In the genomic region with DNA sequence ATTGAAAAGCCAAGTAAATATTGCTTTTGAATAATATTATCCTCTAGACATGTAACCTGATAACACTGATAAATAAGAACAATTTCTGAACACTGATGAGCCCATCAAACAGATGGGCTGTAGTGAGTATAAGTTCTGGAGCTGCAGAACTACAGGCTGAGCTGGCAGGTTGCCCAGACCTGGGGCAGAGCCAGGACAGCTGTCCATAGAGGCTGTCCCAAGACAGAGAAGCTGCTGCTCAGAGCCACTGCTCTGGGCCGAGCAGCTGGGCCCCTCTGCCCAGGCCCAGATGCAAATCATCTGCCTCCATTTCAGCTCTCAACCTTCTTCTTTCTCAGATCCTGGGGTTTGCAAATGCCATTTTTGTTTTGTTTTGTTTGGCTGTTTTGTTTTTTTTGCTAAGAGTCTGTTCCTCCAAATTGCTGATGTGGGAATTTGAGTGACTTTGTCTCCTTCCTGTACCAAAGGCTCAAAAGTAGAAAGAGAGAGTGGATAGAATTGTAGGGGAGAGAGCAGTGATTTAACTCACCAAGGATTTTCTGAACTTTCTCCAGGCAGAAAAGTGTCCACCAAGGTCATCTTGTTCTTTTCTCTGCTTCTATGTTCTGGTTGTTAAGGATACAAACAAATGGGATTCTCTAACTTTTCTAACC, we compare ENCODE assay signal across 8 cellular contexts.
A peak's percentile ranks its signal among the peaks of the same experiment; 100 is the strongest.
DNase-seq lines count a peak whose midpoint lies in the region; ATAC-seq lines count a peak whose summit lies in the region.

No MANE protein-coding gene starts in this region.

- DNase-seq in NCI-H1694 (lab: John Stamatoyannopoulos, UW) (peak; percentile 95), brain pericyte (ENCODE audit: low read depth, low spot score) (peak; percentile 25), middle frontal gyrus (ENCODE audit: extremely low spot score, low spot score) (peak; percentile 73), T1000 (lab: John Stamatoyannopoulos, UW) (no peak), DMS79 treated with DMSO at 0.1 percent for 48 hours (lab: John Stamatoyannopoulos, UW) (no peak)

- ATAC-seq in GM18867 (IDR thresholded peaks at IDR 0.05; ENCODE audit: unreplicated experiment) (peak; percentile 29), HG02970 (IDR thresholded peaks at IDR 0.05; ENCODE audit: low FRiP score, unreplicated experiment) (no peak), HG03108 (IDR thresholded peaks at IDR 0.05; ENCODE audit: unreplicated experiment) (no peak)

Comparison
In these comparisons a context has a peak if more than half of its experiments do, and no peak if none do; other contexts are left out.
1. DNase-seq: peak in NCI-H1694 (single experiment), brain pericyte (single experiment) and middle frontal gyrus (single experiment); none in T1000 (single experiment) and DMS79 treated with DMSO at 0.1 percent for 48 hours (single experiment).